29 cellular contexts compared by ENCODE assay signal in the genomic region with DNA sequence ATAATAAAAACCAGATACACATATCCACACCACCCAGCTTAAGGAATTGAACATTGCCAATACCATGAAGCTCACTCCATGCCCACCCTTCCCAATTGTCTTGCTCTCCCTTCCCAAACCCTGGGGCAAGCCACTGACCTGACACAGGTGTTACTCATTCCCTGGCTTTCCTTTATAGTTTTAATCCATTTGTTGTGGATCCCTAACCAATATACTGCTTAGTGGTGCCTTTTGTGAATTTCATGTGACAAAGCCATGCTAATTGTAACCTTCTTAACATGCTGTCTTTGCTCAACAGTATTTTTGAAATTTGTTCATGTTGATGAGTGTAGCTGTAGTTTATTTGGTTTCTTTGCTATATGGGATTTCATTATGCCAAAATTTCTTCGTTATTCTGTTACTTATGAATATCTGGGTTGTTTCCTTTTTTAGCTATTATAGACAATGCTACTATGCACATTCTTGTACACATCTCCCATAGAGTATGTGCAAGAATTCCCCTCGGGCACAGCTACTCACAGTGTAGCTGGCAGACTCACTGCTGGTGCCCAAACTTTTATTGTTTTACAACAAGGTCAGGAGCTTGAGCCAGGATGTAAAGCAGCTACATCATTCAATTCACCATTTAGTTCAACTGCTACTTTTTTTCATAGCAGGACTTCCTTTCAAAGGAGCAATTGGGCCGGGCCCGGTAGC.
A peak's percentile ranks its signal among the peaks of the same experiment; 100 is the strongest.
DNase-seq lines count a peak whose midpoint lies in the region; ATAC-seq and TF ChIP-seq lines count a peak whose summit lies in the region.
"Had no signal": no experiment of that assay in that cellular context is flagged by ENCODE, and none has a peak within 500 bp of the region (broad histone marks: within the 10 kb centered on the region; RNA-seq: fewer than 3 reads in every experiment).

No MANE protein-coding gene starts in this region.

- 53% methylated on average over 4 of the region's 4 CpGs for WGBS in esophagus muscularis mucosa

- DNase-seq in SK-MEL-5 (ENCODE audit: low read depth, low spot score) (peak; percentile 31), esophagus muscularis mucosa (ENCODE audit: extremely low spot score) (no peak), osteocyte (ENCODE audit: extremely low spot score, unreplicated experiment) (no peak), tibial artery (no peak), DMS 273 (lab: John Stamatoyannopoulos, UW; ENCODE audit: unreplicated experiment) (no peak), DMS 273 treated with DMSO at 0.1 percent for 48 hours (lab: John Stamatoyannopoulos, UW) (no peak)
- DNase-seq in stimulated activated CD4-positive, alpha-beta T cell treated with anti-CD3 and anti-CD28 coated beads, Interleukin-15, amount 100 ng/mL, for 24 hours, result no peak
- DNase-seq: activated B cell treated with CpG ODN at 0.5 μM for 24 hours; activated naive CD4-positive, alpha-beta T cell treated with anti-CD3 and anti-CD28 coated beads for 36 hours; activated T-cell treated with anti-CD3 and anti-CD28 coated beads, Interleukin-2, amount 50 U/mL, for 72 hours; amniotic stem cell; Caco-2; DND-41; effector CD4-positive, alpha-beta T cell; HCEC 1CT; Karpas-422; NCI-H1048; NCI-H1694 treated with DMSO at 0.1 percent for 48 hours; NCI-H2171 treated with DMSO at 0.1 percent for 48 hours; NCI-H524; PC-9; psoas muscle; Right ventricle myocardium superior; stimulated activated CD4-positive, alpha-beta T cell treated with anti-CD3 and anti-CD28 coated beads, Interleukin-2, amount 100 ng/mL, for 24 hours; SW 1271 had no signal

- H3K36me3 Mint-ChIP-seq in osteocyte (ENCODE audit: unreplicated experiment), result no peaks in the 10 kb centered on the region

- H3K4me1 ChIP-seq in esophagus muscularis mucosa (peaks cover 0 to 77% (median 65%) of the 10 kb centered on the region in 4 donors), tibial artery (peaks cover 0 to 31% (median 25%) of the 10 kb centered on the region in 4 donors)
- H3K4me1 ChIP-seq: Caco-2, psoas muscle had no signal

- H3K4me3 Mint-ChIP-seq in osteocyte (ENCODE audit: unreplicated experiment), result no peak overlapping the region
- H3K4me3 Mint-ChIP-seq: activated B cell treated with CpG ODN at 0.5 μM for 24 hours; activated naive CD4-positive, alpha-beta T cell treated with anti-CD3 and anti-CD28 coated beads for 36 hours; activated T-cell treated with anti-CD3 and anti-CD28 coated beads, Interleukin-2, amount 50 U/mL, for 72 hours had no signal

- in situ Hi-C loops in SK-MEL-5 (cut with HindIII; ENCODE audit: low pct_unique_long_range_greater_than_20kb, low sequenced_read_pairs), result no loop called here

- no peak for ATAC-seq in HG03521 (IDR thresholded peaks at IDR 0.05; ENCODE audit: unreplicated experiment)
- ATAC-seq: activated T-cell treated with anti-CD3 and anti-CD28 coated beads, Interleukin-2, amount 50 U/mL, for 72 hours; psoas muscle had no signal

- no peak for TF ChIP-seq POLR2A in esophagus muscularis mucosa (IDR thresholded peaks at IDR 0.05; ENCODE audit: low read depth)

- H3K27ac Mint-ChIP-seq in osteocyte (ENCODE audit: unreplicated experiment), result peak overlapping the region; percentile 80
- H3K27ac Mint-ChIP-seq: activated B cell treated with CpG ODN at 0.5 μM for 24 hours; activated naive CD4-positive, alpha-beta T cell treated with anti-CD3 and anti-CD28 coated beads for 36 hours; activated T-cell treated with anti-CD3 and anti-CD28 coated beads, Interleukin-2, amount 50 U/mL, for 72 hours had no signal

- H3K27me3 ChIP-seq in esophagus muscularis mucosa (no peaks in the 10 kb centered on the region), tibial artery (no peaks in the 10 kb centered on the region)
- H3K27me3 ChIP-seq: BLaER1 treated with 17β-estradiol and CSF1 and Interleukin-3, amounts not matched to agents 10 nM and 100 nM had no signal

- H3K9me3 ChIP-seq in esophagus muscularis mucosa, result no peaks in the 10 kb centered on the region
- no peaks in the 10 kb centered on the region for H3K9me3 ChIP-seq in tibial artery
- H3K9me3 ChIP-seq: BLaER1 treated with 17β-estradiol and CSF1 and Interleukin-3, amounts not matched to agents 10 nM and 100 nM; Caco-2; psoas muscle had no signal

- H3K27ac ChIP-seq in esophagus muscularis mucosa (replicated peaks in 1 of 4) (peak overlapping the region; percentile 85 to 95 (median 90)), tibial artery (peak overlapping the region; percentile 66 to 67)
- H3K27ac ChIP-seq: BLaER1 treated with 17β-estradiol and CSF1 and Interleukin-3, amounts not matched to agents 10 nM and 100 nM; epithelial cell of prostate; PC-9; psoas muscle; skin epidermis had no signal

- H3K4me1 Mint-ChIP-seq in osteocyte (ENCODE audit: unreplicated experiment), result peaks cover 62% of the 10 kb centered on the region
- H3K4me1 Mint-ChIP-seq: activated B cell treated with CpG ODN at 0.5 μM for 24 hours had no signal

- peaks cover 11% of the 10 kb centered on the region for H3K27me3 Mint-ChIP-seq in osteocyte (ENCODE audit: unreplicated experiment)

- TF ChIP-seq EP300 in esophagus muscularis mucosa (IDR thresholded peaks at IDR 0.05), result no peak

- intact Hi-C loops in esophagus muscularis mucosa (cut with DNase I) (loop anchor here (2.0 to 5.0 kb wide), 4 partner anchors 31 to 134 kb away; a partner anchor contains a TSS), tibial artery (cut with DNase I; ENCODE audit: low total_unique reads) (no loop called here)

- no peak for TF ChIP-seq CTCF in esophagus muscularis mucosa (IDR thresholded peaks at IDR 0.05)
- no peak for TF ChIP-seq CTCF in osteocyte (IDR thresholded peaks at IDR 0.05)
- TF ChIP-seq CTCF in tibial artery (IDR thresholded peaks at IDR 0.05), result no peak

- H3K4me3 ChIP-seq in esophagus muscularis mucosa (no peak overlapping the region), tibial artery (no peak overlapping the region)
- H3K4me3 ChIP-seq: BLaER1 treated with 17β-estradiol and CSF1 and Interleukin-3, amounts not matched to agents 10 nM and 100 nM; PC-9; psoas muscle; skin epidermis had no signal

- no peaks in the 10 kb centered on the region for H3K36me3 ChIP-seq in esophagus muscularis mucosa
- no peaks in the 10 kb centered on the region for H3K36me3 ChIP-seq in tibial artery
- H3K36me3 ChIP-seq: BLaER1 treated with 17β-estradiol and CSF1 and Interleukin-3, amounts not matched to agents 10 nM and 100 nM had no signal

- H3K9me3 Mint-ChIP-seq in osteocyte (ENCODE audit: unreplicated experiment), result no peaks in the 10 kb centered on the region
- H3K9me3 Mint-ChIP-seq: activated B cell treated with CpG ODN at 0.5 μM for 24 hours; activated naive CD4-positive, alpha-beta T cell treated with anti-CD3 and anti-CD28 coated beads for 36 hours; activated T-cell treated with anti-CD3 and anti-CD28 coated beads, Interleukin-2, amount 50 U/mL, for 72 hours had no signal
